Comparison of ENCODE assay signal across 19 cellular contexts in genomic region chr6:124199226-124199625, GRCh38.
"Had no signal": no experiment of that assay in that cellular context is flagged by ENCODE, and none has a peak within 500 bp of the region (broad histone marks: within the 10 kb centered on the region; RNA-seq: fewer than 3 reads in every experiment).

No MANE protein-coding gene starts in this region.

- FAIRE-seq: HTR-8/SVneo had no signal

- DNase-seq: KBM-7, MV-4-11, NCI-H1048, NCI-H1105, NCI-H1417, NCI-H1436 treated with DMSO at 0.1 percent for 48 hours, NCI-H1694, NCI-H187 treated with DMSO at 0.1 percent for 48 hours, NCI-H2029 treated with DMSO at 0.1 percent for 48 hours, NCI-H2171 treated with DMSO at 0.1 percent for 48 hours, NCI-H345, NCI-H446 treated with DMSO at 0.1 percent for 48 hours, NCI-H510A treated with DMSO at 0.1 percent for 48 hours, NCI-H526, NCI-H774, SHP77, T-helper 1 cell had no signal

- ATAC-seq: SK-N-SH treated with all-trans-retinoic acid at 6 μM for 48 hours had no signal
